In the genomic region with DNA sequence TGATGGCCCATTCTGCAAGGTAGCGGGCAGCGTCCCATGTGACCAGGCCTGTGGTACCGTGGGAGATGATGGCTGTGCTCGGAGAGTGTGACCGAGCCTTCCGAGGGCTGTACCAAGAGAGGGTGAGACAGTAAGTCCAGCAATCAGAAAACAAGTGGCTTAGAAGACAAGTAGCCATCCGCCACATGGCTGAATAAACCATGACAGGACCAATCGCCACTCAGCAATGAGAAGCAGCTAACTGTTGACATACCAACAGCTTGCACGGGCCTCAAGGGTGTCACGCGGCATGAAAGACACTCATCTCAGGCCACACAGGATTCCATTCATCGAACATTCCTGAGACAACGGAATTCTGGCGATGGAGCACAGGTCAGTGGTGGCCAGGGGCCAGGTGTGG, we compare ENCODE assay signal across 9 cellular contexts. TPM values are rescaled to one million over a fixed set of nuclear protein-coding genes. Genes with fewer than 3 reads are reported as not detected.
A peak's percentile ranks its signal among the peaks of the same experiment; 100 is the strongest.
DNase-seq lines count a peak whose midpoint lies in the region; ATAC-seq and TF ChIP-seq lines count a peak whose summit lies in the region.
"Not testable (repeated sequence)": the region's sequence is repeated elsewhere in the genome, so short reads cannot be mapped to it uniquely, and the experiment has no call there.
"Had no signal": no experiment of that assay in that cellular context is flagged by ENCODE, and none has a peak within 500 bp of the region (broad histone marks: within the 10 kb centered on the region; RNA-seq: fewer than 3 reads in every experiment).

No MANE protein-coding gene starts in this region.

- H4K91ac ChIP-seq in IMR-90 (ENCODE audit: insufficient read depth, low read depth, low read length), result peak overlapping the region; percentile 15; the same call in 1 of the 2 replicates
- H4K91ac ChIP-seq in trophoblast cell (ENCODE audit: low read depth, low read length), result not testable (repeated sequence)

- in situ Hi-C loops in IMR-90 (cut with MboI; ENCODE audit: low sequenced_read_pairs); mammary epithelial cell (cut with MboI; ENCODE audit: low sequenced_read_pairs in 2 of 2): not testable (repeated sequence)

- dilution Hi-C loops in IMR-90 (cut with HindIII; ENCODE audit: low sequenced_read_pairs, unreplicated experiment); mammary epithelial cell (cut with HindIII; ENCODE audit: low sequenced_read_pairs): not testable (repeated sequence)

- not testable (repeated sequence) for H3K27ac ChIP-seq in IMR-90 (ENCODE audit: insufficient read depth, low read length); mammary epithelial cell (ENCODE audit: insufficient read depth, low read depth, low read length); trophoblast cell (ENCODE audit: low read depth, low read length)

- H3K79me1 ChIP-seq in IMR-90 (ENCODE audit: low read depth in 1 of 2, low read length in 2 of 2); trophoblast cell (ENCODE audit: low read length): not testable (repeated sequence)

- H2AFZ ChIP-seq in IMR-90 (replicated peaks; ENCODE audit: low read length, poor library complexity); mammary epithelial cell (ENCODE audit: low read depth, low read length); trophoblast cell (ENCODE audit: insufficient read depth, low read length, poor library complexity): not testable (repeated sequence)

- peak overlapping the region; percentile 84 for H3K4ac ChIP-seq in IMR-90 (ENCODE audit: low read depth, low read length)
- not testable (repeated sequence) for H3K4ac ChIP-seq in trophoblast cell (ENCODE audit: low read depth, low read length)

- H2BK12ac ChIP-seq in trophoblast cell (ENCODE audit: low read length), result not testable (repeated sequence)

- H2BK5ac ChIP-seq in IMR-90 (ENCODE audit: low read depth, low read length, poor library complexity, severe bottlenecking), result peak overlapping the region; percentile 76
- not testable (repeated sequence) for H2BK5ac ChIP-seq in trophoblast cell (ENCODE audit: low read depth, low read length, poor library complexity)

- peak overlapping the region; percentile 60; the same call in 1 of the 2 replicates for H2BK120ac ChIP-seq in IMR-90 (ENCODE audit: low read depth, low read length)
- not testable (repeated sequence) for H2BK120ac ChIP-seq in trophoblast cell (ENCODE audit: insufficient read depth, low read length, poor library complexity)

- not testable (repeated sequence) for H4K12ac ChIP-seq in trophoblast cell (ENCODE audit: low read depth, low read length)

- H3K79me2 ChIP-seq in mammary epithelial cell (ENCODE audit: insufficient read depth, low read length); trophoblast cell (ENCODE audit: control insufficient read depth, insufficient read depth, low read length, poor library complexity): not testable (repeated sequence)

- not testable (repeated sequence) for H3K27me3 ChIP-seq in IMR-90 (ENCODE audit: control insufficient read depth, insufficient read depth, low read length); mammary epithelial cell (ENCODE audit: insufficient read depth, low read length); trophoblast cell (ENCODE audit: insufficient read depth, low read length)

- not testable (repeated sequence) for H4K5ac ChIP-seq in IMR-90 (ENCODE audit: low read depth, low read length)

- not testable (repeated sequence) for BruUV-seq in IMR-90 (replicated peaks; lab: Mats Ljungman, UMichigan); mammary epithelial cell (replicated peaks; lab: Mats Ljungman, UMichigan)

- not testable (repeated sequence) for H3K36me3 Mint-ChIP-seq in activated CD8-positive, alpha-beta memory T cell treated with anti-CD3 and anti-CD28 coated beads, Interleukin-2, amount 10 ng/mL, durations not matched to agents 7 days and 5 days

- not testable (repeated sequence) for H3K4me3 ChIP-seq in IMR-90 (ENCODE audit: insufficient read depth, low read depth, low read length); mammary epithelial cell (replicated peaks in 1 of 3; ENCODE audit: insufficient read depth in 1 of 3, low read depth in 2 of 3, low read length in 3 of 3); trophoblast cell (ENCODE audit: low read depth, low read length)

- H3K14ac ChIP-seq in IMR-90 (replicated peaks; ENCODE audit: low read depth, low read length); trophoblast cell (ENCODE audit: low read length): not testable (repeated sequence)

- TF ChIP-seq RAD21 in IMR-90 (IDR thresholded peaks at IDR 0.05; ENCODE audit: low read length), result not testable (repeated sequence)

- not testable (repeated sequence) for ATAC-seq in IMR-90 (ENCODE audit: low read depth); activated CD8-positive, alpha-beta memory T cell treated with anti-CD3 and anti-CD28 coated beads, Interleukin-2, amount 10 ng/mL, durations not matched to agents 7 days and 5 days

- H2BK20ac ChIP-seq in IMR-90 (ENCODE audit: low read depth, low read length), result 0 out of 2 replicates have a peak overlapping the region, but pooled peaks have one; percentile 35

- H3K9me3 Mint-ChIP-seq in activated CD8-positive, alpha-beta memory T cell treated with anti-CD3 and anti-CD28 coated beads, Interleukin-2, amount 10 ng/mL, durations not matched to agents 7 days and 5 days (ENCODE audit: low read depth), result not testable (repeated sequence)

- H3K4me1 Mint-ChIP-seq in activated CD8-positive, alpha-beta memory T cell treated with anti-CD3 and anti-CD28 coated beads, Interleukin-2, amount 10 ng/mL, durations not matched to agents 7 days and 5 days, result not testable (repeated sequence)

- not testable (repeated sequence) for H3K4me1 ChIP-seq in IMR-90 (ENCODE audit: control insufficient read depth, insufficient read depth, low read length); mammary epithelial cell (ENCODE audit: insufficient read depth, low read length); trophoblast cell (ENCODE audit: control insufficient read depth in 1 of 2, insufficient read depth in 2 of 2, low read length in 2 of 2)

- not testable (repeated sequence) for H3K36me3 ChIP-seq in IMR-90 (ENCODE audit: control insufficient read depth, insufficient read depth, low read length); mammary epithelial cell (ENCODE audit: insufficient read depth, low read length); trophoblast cell (ENCODE audit: control insufficient read depth in 1 of 2, insufficient read depth in 2 of 2, low read length in 2 of 2)

- H4K20me1 ChIP-seq in IMR-90 (ENCODE audit: insufficient read depth, low read length); mammary epithelial cell (ENCODE audit: insufficient read depth, low read length): not testable (repeated sequence)

- not testable (repeated sequence) for H2AK5ac ChIP-seq in IMR-90 (ENCODE audit: low read depth, low read length); trophoblast cell (ENCODE audit: low read length)

- H3K4me3 Mint-ChIP-seq in activated CD8-positive, alpha-beta memory T cell treated with anti-CD3 and anti-CD28 coated beads, Interleukin-2, amount 10 ng/mL, durations not matched to agents 7 days and 5 days, result not testable (repeated sequence)

- WGBS in IMR-90 (ENCODE audit: extremely low coverage in 2 of 2, insufficient read length in 1 of 2), 2 experiments, result 100% methylated on average over 2 of the region's 14 CpGs; no CpG with 5 or more reads in 1 of the 2 experiments
- 74% methylated on average over 11 of the region's 14 CpGs for WGBS in mammary epithelial cell (ENCODE audit: low coverage, missing lambda C conversion rate)
- WGBS in trophoblast cell (ENCODE audit: extremely low coverage, insufficient coverage, insufficient read length), result no CpG with 5 or more reads among the region's 14 CpGs

- H3K23ac ChIP-seq in IMR-90 (ENCODE audit: low read depth, low read length); trophoblast cell (ENCODE audit: low read length): not testable (repeated sequence)

- H2BK15ac ChIP-seq in IMR-90 (ENCODE audit: low read depth, low read length), result not testable (repeated sequence)

- not testable (repeated sequence) for H3K9me1 ChIP-seq in IMR-90 (ENCODE audit: insufficient read depth, low read length)

- POLR2A ChIA-PET in IMR-90 (lab: Charles Lee; ENCODE audit: unreplicated experiment), result not testable (repeated sequence)

- CTCF ChIA-PET in IMR-90 (lab: Yijun Ruan, JAX); activated CD8-positive, alpha-beta memory T cell treated with anti-CD3 and anti-CD28 coated beads, Interleukin-2, amount 10 ng/mL, durations not matched to agents 7 days and 5 days (lab: Charles Lee); mammary epithelial cell (lab: Charles Lee; ENCODE audit: low non-redundant PET): not testable (repeated sequence)

- not testable (repeated sequence) for H3K4me2 ChIP-seq in IMR-90 (ENCODE audit: low read depth, low read length); mammary epithelial cell (ENCODE audit: insufficient read depth, low read depth, low read length); trophoblast cell (ENCODE audit: low read length)

- H3K9me3 ChIP-seq in IMR-90 (ENCODE audit: control insufficient read depth, insufficient read depth, low read length); mammary epithelial cell (replicated peaks; ENCODE audit: insufficient read depth, low read length); trophoblast cell (ENCODE audit: insufficient read depth, low read depth, low read length): not testable (repeated sequence)

- H4K8ac ChIP-seq in IMR-90 (ENCODE audit: low read depth in 2 of 2, low read length in 2 of 2); trophoblast cell (ENCODE audit: low read depth, low read length): not testable (repeated sequence)

- TF ChIP-seq POLR2A in IMR-90 (IDR thresholded peaks at IDR 0.05; ENCODE audit: low read depth, low read length), result not testable (repeated sequence)

- TF ChIP-seq CTCF in IMR-90 (conservative IDR thresholded peaks at IDR 0.05; ENCODE audit: low read depth, low read length); mammary epithelial cell (conservative IDR thresholded peaks at IDR 0.05 in 1 of 2, IDR thresholded peaks at IDR 0.05 in 1 of 2; ENCODE audit: extremely low read depth in 1 of 2, insufficient read depth in 1 of 2, low read depth in 1 of 2, low read length in 2 of 2): not testable (repeated sequence)

- H3K18ac ChIP-seq in IMR-90 (ENCODE audit: low read depth, low read length); trophoblast cell (ENCODE audit: low read length): not testable (repeated sequence)

- H3K9ac ChIP-seq in IMR-90 (ENCODE audit: low read depth, low read length); mammary epithelial cell (ENCODE audit: insufficient read depth, low read length); trophoblast cell (ENCODE audit: low read length): not testable (repeated sequence)

- DNase-seq in AG08396 (ENCODE audit: low spot score), result peak; percentile 33
- peak; percentile 76 for DNase-seq in EH (ENCODE audit: low read depth)
- DNase-seq in IMR-90, result peak; percentile 61
- not testable (repeated sequence) for DNase-seq in activated CD8-positive, alpha-beta memory T cell treated with anti-CD3 and anti-CD28 coated beads, Interleukin-2, amount 10 ng/mL, durations not matched to agents 7 days and 5 days
- DNase-seq in mammary epithelial cell, result peak; percentile 20
- DNase-seq in kidney tubule cell (ENCODE audit: low spot score), result peak; percentile 42
- DNase-seq in trophoblast cell, result peak; percentile 69

- H3K27me3 Mint-ChIP-seq in activated CD8-positive, alpha-beta memory T cell treated with anti-CD3 and anti-CD28 coated beads, Interleukin-2, amount 10 ng/mL, durations not matched to agents 7 days and 5 days, result not testable (repeated sequence)

- H3K56ac ChIP-seq in IMR-90 (ENCODE audit: extremely low read depth, insufficient read depth, low read length), result not testable (repeated sequence)

- intact Hi-C loops in IMR-90 (cut with micrococcal nuclease); mammary epithelial cell (cut with micrococcal nuclease): not testable (repeated sequence)

- H2AK9ac ChIP-seq in IMR-90 (replicated peaks; ENCODE audit: low read depth, low read length, poor library complexity), result not testable (repeated sequence)

- peak overlapping the region; percentile 46 for H3K27ac Mint-ChIP-seq in activated CD8-positive, alpha-beta memory T cell treated with anti-CD3 and anti-CD28 coated beads, Interleukin-2, amount 10 ng/mL, durations not matched to agents 7 days and 5 days

RNA-seq across cellular contexts. Expression of a gene that starts 22.6 kb away (rescaled TPM):
- total RNA-seq in IMR-90 (2012; rRNA removed) (not detected in 2 replicates), mammary epithelial cell (under 1 TPM in 1 of 2 donors, not detected in 1; 0.78 TPM)
- polyA plus RNA-seq in IMR-90 (2012; rRNA removed) (not detected in 2 replicates), mammary epithelial cell (not detected)
- not detected in 2 replicates for polyA plus RNA-seq in IMR-90 (2012; cell fraction: cytosol; rRNA removed)
- not detected in 2 replicates for polyA plus RNA-seq in IMR-90 (2012; cell fraction: nucleus; rRNA removed; ENCODE audit: low replicate concordance)
- total RNA-seq in activated CD8-positive, alpha-beta memory T cell treated with anti-CD3 and anti-CD28 coated beads, Interleukin-2, amount 10 ng/mL, durations not matched to agents 7 days and 5 days, result 1 to 10 TPM in 1 of 2 experiments, under 1 TPM in 1; 0.66 to 1.4 TPM
- not detected for polyA minus RNA-seq in mammary epithelial cell
- 0.18 TPM in 1 of 2 replicates, not detected in the other for polyA plus RNA-seq in trophoblast cell (2013)
- total RNA-seq: GM23248 had no signal
- polyA plus RNA-seq: CD4-positive, alpha-beta memory T cell had no signal
